In genomic region chr19:2977001-2977685, GRCh38 we compare ENCODE assay signal across 1 cellular context.
TF ChIP-seq lines count a peak whose summit lies in the region.

TLE6 (plus strand) TSS chr19:2977564; CDS start chr19:2978234, 670 bp downstream.

TF ChIP-seq in K562, 482 proteins besides CTCF, POLR2A, EP300 and RAD21 (continued from another document and continues in another):
- TF ChIP-seq RNF219 (CRISPR knock-in tag; IDR thresholded peaks at IDR 0.05) (no peak), FOXK2 (conservative IDR thresholded peaks at IDR 0.05 in 1 of 2, IDR thresholded peaks at IDR 0.05 in 1 of 2; ENCODE audit: low read depth in 2 of 2) (peak in 1 of 2 experiments; percentile 37; a peak in 2 of 4 replicates), NFATC3 (IDR thresholded peaks at IDR 0.05) (no peak), DNMT1 (IDR thresholded peaks at IDR 0.05) (no peak), ERF (CRISPR knock-in tag; IDR thresholded peaks at IDR 0.05) (no peak), HMGXB4 (CRISPR knock-in tag; IDR thresholded peaks at IDR 0.05) (no peak), CHD2 (IDR thresholded peaks at IDR 0.05; ENCODE audit: low read depth, low read length) (peak; percentile 61; the same call in 1 of the 2 replicates), SRSF9 (IDR thresholded peaks at IDR 0.05; ENCODE audit: borderline replicate concordance, low read depth, low read length) (no peak), GABPA (tag; conservative IDR thresholded peaks at IDR 0.05; ENCODE audit: low read depth) (peak; percentile 76), E2F5 (CRISPR knock-in tag; IDR thresholded peaks at IDR 0.05) (no peak), POLR2AphosphoS5 (IDR thresholded peaks at IDR 0.05; ENCODE audit: control insufficient read depth, insufficient read depth, low read depth, low read length) (peak; percentile 37; the same call in 1 of the 2 replicates), HES1 (IDR thresholded peaks at IDR 0.05; ENCODE audit: low read depth) (no peak), ATF3 (IDR thresholded peaks at IDR 0.05) (no peak), ATF3 (CRISPR knock-in tag; conservative IDR thresholded peaks at IDR 0.05) (no peak), ARNT (IDR thresholded peaks at IDR 0.05) (no peak), NCOA1 (IDR thresholded peaks at IDR 0.05; ENCODE audit: low read depth) (no peak), PRPF4 (IDR thresholded peaks at IDR 0.05; ENCODE audit: insufficient read depth, low read depth, low read length, poor library complexity, severe bottlenecking) (no peak)
- TF ChIP-seq, protein P1, sequence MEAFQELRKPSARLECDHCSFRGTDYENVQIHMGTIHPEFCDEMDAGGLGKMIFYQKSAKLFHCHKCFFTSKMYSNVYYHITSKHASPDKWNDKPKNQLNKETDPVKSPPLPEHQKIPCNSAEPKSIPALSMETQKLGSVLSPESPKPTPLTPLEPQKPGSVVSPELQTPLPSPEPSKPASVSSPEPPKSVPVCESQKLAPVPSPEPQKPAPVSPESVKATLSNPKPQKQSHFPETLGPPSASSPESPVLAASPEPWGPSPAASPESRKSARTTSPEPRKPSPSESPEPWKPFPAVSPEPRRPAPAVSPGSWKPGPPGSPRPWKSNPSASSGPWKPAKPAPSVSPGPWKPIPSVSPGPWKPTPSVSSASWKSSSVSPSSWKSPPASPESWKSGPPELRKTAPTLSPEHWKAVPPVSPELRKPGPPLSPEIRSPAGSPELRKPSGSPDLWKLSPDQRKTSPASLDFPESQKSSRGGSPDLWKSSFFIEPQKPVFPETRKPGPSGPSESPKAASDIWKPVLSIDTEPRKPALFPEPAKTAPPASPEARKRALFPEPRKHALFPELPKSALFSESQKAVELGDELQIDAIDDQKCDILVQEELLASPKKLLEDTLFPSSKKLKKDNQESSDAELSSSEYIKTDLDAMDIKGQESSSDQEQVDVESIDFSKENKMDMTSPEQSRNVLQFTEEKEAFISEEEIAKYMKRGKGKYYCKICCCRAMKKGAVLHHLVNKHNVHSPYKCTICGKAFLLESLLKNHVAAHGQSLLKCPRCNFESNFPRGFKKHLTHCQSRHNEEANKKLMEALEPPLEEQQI (IDR thresholded peaks at IDR 0.05): no peak
- TF ChIP-seq, protein P2, sequence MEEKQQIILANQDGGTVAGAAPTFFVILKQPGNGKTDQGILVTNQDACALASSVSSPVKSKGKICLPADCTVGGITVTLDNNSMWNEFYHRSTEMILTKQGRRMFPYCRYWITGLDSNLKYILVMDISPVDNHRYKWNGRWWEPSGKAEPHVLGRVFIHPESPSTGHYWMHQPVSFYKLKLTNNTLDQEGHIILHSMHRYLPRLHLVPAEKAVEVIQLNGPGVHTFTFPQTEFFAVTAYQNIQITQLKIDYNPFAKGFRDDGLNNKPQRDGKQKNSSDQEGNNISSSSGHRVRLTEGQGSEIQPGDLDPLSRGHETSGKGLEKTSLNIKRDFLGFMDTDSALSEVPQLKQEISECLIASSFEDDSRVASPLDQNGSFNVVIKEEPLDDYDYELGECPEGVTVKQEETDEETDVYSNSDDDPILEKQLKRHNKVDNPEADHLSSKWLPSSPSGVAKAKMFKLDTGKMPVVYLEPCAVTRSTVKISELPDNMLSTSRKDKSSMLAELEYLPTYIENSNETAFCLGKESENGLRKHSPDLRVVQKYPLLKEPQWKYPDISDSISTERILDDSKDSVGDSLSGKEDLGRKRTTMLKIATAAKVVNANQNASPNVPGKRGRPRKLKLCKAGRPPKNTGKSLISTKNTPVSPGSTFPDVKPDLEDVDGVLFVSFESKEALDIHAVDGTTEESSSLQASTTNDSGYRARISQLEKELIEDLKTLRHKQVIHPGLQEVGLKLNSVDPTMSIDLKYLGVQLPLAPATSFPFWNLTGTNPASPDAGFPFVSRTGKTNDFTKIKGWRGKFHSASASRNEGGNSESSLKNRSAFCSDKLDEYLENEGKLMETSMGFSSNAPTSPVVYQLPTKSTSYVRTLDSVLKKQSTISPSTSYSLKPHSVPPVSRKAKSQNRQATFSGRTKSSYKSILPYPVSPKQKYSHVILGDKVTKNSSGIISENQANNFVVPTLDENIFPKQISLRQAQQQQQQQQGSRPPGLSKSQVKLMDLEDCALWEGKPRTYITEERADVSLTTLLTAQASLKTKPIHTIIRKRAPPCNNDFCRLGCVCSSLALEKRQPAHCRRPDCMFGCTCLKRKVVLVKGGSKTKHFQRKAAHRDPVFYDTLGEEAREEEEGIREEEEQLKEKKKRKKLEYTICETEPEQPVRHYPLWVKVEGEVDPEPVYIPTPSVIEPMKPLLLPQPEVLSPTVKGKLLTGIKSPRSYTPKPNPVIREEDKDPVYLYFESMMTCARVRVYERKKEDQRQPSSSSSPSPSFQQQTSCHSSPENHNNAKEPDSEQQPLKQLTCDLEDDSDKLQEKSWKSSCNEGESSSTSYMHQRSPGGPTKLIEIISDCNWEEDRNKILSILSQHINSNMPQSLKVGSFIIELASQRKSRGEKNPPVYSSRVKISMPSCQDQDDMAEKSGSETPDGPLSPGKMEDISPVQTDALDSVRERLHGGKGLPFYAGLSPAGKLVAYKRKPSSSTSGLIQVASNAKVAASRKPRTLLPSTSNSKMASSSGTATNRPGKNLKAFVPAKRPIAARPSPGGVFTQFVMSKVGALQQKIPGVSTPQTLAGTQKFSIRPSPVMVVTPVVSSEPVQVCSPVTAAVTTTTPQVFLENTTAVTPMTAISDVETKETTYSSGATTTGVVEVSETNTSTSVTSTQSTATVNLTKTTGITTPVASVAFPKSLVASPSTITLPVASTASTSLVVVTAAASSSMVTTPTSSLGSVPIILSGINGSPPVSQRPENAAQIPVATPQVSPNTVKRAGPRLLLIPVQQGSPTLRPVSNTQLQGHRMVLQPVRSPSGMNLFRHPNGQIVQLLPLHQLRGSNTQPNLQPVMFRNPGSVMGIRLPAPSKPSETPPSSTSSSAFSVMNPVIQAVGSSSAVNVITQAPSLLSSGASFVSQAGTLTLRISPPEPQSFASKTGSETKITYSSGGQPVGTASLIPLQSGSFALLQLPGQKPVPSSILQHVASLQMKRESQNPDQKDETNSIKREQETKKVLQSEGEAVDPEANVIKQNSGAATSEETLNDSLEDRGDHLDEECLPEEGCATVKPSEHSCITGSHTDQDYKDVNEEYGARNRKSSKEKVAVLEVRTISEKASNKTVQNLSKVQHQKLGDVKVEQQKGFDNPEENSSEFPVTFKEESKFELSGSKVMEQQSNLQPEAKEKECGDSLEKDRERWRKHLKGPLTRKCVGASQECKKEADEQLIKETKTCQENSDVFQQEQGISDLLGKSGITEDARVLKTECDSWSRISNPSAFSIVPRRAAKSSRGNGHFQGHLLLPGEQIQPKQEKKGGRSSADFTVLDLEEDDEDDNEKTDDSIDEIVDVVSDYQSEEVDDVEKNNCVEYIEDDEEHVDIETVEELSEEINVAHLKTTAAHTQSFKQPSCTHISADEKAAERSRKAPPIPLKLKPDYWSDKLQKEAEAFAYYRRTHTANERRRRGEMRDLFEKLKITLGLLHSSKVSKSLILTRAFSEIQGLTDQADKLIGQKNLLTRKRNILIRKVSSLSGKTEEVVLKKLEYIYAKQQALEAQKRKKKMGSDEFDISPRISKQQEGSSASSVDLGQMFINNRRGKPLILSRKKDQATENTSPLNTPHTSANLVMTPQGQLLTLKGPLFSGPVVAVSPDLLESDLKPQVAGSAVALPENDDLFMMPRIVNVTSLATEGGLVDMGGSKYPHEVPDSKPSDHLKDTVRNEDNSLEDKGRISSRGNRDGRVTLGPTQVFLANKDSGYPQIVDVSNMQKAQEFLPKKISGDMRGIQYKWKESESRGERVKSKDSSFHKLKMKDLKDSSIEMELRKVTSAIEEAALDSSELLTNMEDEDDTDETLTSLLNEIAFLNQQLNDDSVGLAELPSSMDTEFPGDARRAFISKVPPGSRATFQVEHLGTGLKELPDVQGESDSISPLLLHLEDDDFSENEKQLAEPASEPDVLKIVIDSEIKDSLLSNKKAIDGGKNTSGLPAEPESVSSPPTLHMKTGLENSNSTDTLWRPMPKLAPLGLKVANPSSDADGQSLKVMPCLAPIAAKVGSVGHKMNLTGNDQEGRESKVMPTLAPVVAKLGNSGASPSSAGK (IDR thresholded peaks at IDR 0.05): peak; percentile 92
- TF ChIP-seq, protein P3, sequence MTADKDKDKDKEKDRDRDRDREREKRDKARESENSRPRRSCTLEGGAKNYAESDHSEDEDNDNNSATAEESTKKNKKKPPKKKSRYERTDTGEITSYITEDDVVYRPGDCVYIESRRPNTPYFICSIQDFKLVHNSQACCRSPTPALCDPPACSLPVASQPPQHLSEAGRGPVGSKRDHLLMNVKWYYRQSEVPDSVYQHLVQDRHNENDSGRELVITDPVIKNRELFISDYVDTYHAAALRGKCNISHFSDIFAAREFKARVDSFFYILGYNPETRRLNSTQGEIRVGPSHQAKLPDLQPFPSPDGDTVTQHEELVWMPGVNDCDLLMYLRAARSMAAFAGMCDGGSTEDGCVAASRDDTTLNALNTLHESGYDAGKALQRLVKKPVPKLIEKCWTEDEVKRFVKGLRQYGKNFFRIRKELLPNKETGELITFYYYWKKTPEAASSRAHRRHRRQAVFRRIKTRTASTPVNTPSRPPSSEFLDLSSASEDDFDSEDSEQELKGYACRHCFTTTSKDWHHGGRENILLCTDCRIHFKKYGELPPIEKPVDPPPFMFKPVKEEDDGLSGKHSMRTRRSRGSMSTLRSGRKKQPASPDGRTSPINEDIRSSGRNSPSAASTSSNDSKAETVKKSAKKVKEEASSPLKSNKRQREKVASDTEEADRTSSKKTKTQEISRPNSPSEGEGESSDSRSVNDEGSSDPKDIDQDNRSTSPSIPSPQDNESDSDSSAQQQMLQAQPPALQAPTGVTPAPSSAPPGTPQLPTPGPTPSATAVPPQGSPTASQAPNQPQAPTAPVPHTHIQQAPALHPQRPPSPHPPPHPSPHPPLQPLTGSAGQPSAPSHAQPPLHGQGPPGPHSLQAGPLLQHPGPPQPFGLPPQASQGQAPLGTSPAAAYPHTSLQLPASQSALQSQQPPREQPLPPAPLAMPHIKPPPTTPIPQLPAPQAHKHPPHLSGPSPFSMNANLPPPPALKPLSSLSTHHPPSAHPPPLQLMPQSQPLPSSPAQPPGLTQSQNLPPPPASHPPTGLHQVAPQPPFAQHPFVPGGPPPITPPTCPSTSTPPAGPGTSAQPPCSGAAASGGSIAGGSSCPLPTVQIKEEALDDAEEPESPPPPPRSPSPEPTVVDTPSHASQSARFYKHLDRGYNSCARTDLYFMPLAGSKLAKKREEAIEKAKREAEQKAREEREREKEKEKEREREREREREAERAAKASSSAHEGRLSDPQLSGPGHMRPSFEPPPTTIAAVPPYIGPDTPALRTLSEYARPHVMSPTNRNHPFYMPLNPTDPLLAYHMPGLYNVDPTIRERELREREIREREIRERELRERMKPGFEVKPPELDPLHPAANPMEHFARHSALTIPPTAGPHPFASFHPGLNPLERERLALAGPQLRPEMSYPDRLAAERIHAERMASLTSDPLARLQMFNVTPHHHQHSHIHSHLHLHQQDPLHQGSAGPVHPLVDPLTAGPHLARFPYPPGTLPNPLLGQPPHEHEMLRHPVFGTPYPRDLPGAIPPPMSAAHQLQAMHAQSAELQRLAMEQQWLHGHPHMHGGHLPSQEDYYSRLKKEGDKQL (CRISPR knock-in tag; IDR thresholded peaks at IDR 0.05; ENCODE audit: borderline replicate concordance): no peak
- TF ChIP-seq, protein P4, sequence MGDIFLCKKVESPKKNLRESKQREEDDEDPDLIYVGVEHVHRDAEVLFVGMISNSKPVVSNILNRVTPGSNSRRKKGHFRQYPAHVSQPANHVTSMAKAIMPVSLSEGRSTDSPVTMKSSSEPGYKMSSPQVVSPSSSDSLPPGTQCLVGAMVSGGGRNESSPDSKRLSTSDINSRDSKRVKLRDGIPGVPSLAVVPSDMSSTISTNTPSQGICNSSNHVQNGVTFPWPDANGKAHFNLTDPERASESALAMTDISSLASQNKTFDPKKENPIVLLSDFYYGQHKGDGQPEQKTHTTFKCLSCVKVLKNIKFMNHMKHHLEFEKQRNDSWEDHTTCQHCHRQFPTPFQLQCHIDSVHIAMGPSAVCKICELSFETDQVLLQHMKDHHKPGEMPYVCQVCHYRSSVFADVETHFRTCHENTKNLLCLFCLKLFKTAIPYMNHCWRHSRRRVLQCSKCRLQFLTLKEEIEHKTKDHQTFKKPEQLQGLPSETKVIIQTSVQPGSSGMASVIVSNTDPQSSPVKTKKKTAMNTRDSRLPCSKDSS (IDR thresholded peaks at IDR 0.05; ENCODE audit: low read depth, partially characterized antibody): no peak
